In the genomic region with DNA sequence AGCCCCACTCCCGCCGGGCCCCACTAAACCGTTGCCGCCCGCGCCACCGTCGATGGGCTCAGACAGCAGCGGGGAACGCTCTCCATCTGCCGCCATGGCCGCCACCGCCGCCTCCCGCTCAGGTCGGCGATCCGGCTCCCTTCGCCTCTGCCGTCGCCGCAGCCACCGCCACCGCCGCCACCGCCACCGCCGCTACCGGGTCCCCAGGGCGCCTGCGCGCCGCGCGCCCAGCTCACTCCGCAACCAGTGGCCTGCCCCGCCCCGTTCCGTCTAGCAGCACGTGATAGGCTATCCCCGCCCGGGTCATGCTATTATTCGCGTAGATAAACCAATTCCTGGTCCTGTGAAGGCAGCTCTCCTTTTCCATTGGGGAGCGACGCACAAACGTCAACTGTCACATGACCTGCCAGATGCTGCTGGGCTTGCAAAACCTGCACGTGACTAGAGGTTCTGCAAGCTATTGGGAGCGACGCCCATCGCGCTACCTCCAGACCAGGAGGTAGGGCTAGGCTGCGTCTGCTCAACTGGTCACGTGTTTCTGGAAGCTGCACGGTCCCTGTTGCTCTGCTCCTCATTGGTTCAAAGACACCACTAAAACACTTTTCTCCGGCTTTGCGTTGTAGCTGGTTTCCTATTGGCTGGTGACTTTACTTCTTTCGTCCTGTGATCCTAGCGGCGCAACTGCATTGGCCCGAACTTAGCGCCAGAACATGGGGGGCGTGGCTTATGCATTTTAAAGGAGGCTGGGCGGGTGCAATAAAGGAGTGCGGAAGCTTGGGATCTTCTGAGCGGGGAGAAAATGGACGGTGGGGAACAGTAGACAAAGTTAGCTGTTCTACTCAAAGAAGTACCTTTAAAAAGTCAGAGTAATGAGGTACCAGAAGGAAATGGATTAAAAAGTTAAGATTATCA, we compare ENCODE assay signal across 8 cellular contexts. TPM values are rescaled to one million over a fixed set of nuclear protein-coding genes. Genes with fewer than 3 reads are reported as not detected.
DNase-seq lines count a peak whose midpoint lies in the region; ATAC-seq, FAIRE-seq and TF ChIP-seq lines count a peak whose summit lies in the region.

PIP4P1 (minus strand) TSS at position 205 of the 912 bp plus-strand sequence; CDS start at position 96, 109 bp downstream.

- peak; percentile 94 for FAIRE-seq in colon (lab: Jason Lieb, UNC)

- no peaks in the 10 kb centered on the region for H3K27me3 ChIP-seq in BE2C

- TF ChIP-seq CTCF in BE2C (IDR thresholded peaks at IDR 0.05; ENCODE audit: low read depth, low read length) = no peak

- no peaks in the 10 kb centered on the region for H3K9me3 ChIP-seq in BE2C

- no peaks in the 10 kb centered on the region for H3K4me1 ChIP-seq in BE2C

- H3K4me3 ChIP-seq in BE2C (ENCODE audit: low read depth, low read length) = peak within 1 kb of the TSS; percentile 83

- peak; percentile 99 for DNase-seq in BE2C
- DNase-seq in GM19240 (ENCODE audit: insufficient read length, low spot score) = peak; percentile 67
- DNase-seq in NCI-H526 (lab: John Stamatoyannopoulos, UW) = peak; percentile 99 to 100
- DNase-seq in activated CD4-positive, alpha-beta T cell treated with anti-CD3 and anti-CD28 coated beads for 48 hours = peak; percentile 99
- DNase-seq in kidney glomerular epithelial cell (lab: John Stamatoyannopoulos, UW) = peak; percentile 100
- DNase-seq in stimulated activated CD4-positive, alpha-beta T cell treated with anti-CD3 and anti-CD28 coated beads, Interleukin-1b, Interleukin-23, amount 100 ng/mL, for 1 hour (ENCODE audit: low read depth in 2 of 2) = peak; percentile 90 to 97

- ATAC-seq in HG03460 (IDR thresholded peaks at IDR 0.05; ENCODE audit: unreplicated experiment) = peak; percentile 90

- peaks cover 29% of the 10 kb centered on the region for H3K36me3 ChIP-seq in BE2C

RNA-seq across cellular contexts. Expression of gene PIP4P1, which starts in this region (rescaled TPM):
- polyA plus RNA-seq in BE2C (2012; ENCODE audit: insufficient read depth, insufficient read length, low read depth) = 69.3 TPM

Comparison
In these comparisons a context has a peak if more than half of its experiments do, and no peak if none do; other contexts are left out.
1. Peak in every context shown above with its lines: DNase-seq, ATAC-seq and H3K4me3 ChIP-seq.